ENCODE assay signal across 1 cellular context in genomic region chr11:27416568-27417176, GRCh38.
TF ChIP-seq lines count a peak whose summit lies in the region.

No MANE protein-coding gene starts in this region.

TF ChIP-seq in HepG2, 621 proteins besides CTCF, POLR2A, EP300 and RAD21 (continued from another document):
- TF ChIP-seq, protein P1, sequence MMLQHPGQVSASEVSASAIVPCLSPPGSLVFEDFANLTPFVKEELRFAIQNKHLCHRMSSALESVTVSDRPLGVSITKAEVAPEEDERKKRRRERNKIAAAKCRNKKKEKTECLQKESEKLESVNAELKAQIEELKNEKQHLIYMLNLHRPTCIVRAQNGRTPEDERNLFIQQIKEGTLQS (CRISPR knock-in tag; IDR thresholded peaks at IDR 0.05) = no peak
